13 cellular contexts compared by ENCODE assay signal in genomic region chrX:77742788-77743476, GRCh38. TPM values are rescaled to one million over a fixed set of nuclear protein-coding genes. Genes with fewer than 3 reads are reported as not detected.
A peak's percentile ranks its signal among the peaks of the same experiment; 100 is the strongest.
DNase-seq lines count a peak whose midpoint lies in the region; ATAC-seq and TF ChIP-seq lines count a peak whose summit lies in the region.
"Had no signal": no experiment of that assay in that cellular context is flagged by ENCODE, and none has a peak within 500 bp of the region (broad histone marks: within the 10 kb centered on the region; RNA-seq: fewer than 3 reads in every experiment).

No MANE protein-coding gene starts in this region.

- H3K36me3 ChIP-seq in skeletal muscle tissue (ENCODE audit: control insufficient read depth in 3 of 3, insufficient read depth in 3 of 3, low read length in 3 of 3) (no peaks in the 10 kb centered on the region), A673 (ENCODE audit: insufficient read depth, low read length, poor library complexity, severe bottlenecking) (no peaks in the 10 kb centered on the region)

- peaks cover 53% of the 10 kb centered on the region for H3K4me1 Mint-ChIP-seq in activated naive CD8-positive, alpha-beta T cell treated with anti-CD3 and anti-CD28 coated beads for 36 hours

- H3K27me3 Mint-ChIP-seq in activated naive CD8-positive, alpha-beta T cell treated with anti-CD3 and anti-CD28 coated beads for 36 hours: no peaks in the 10 kb centered on the region

- peak overlapping the region; percentile 15 for H3K27ac ChIP-seq in skeletal muscle tissue (ENCODE audit: low read depth, low read length)
- no peak overlapping the region for H3K27ac ChIP-seq in A673 (ENCODE audit: low read depth, low read length, poor library complexity, severe bottlenecking)

- intact Hi-C loops in left ventricle myocardium superior (cut with micrococcal nuclease): no loop called here
- intact Hi-C loops in A673 (cut with micrococcal nuclease; ENCODE audit: unreplicated experiment): no loop called here

- ATAC-seq in left ventricle myocardium superior: peak; percentile 96
- ATAC-seq in HG03097 (IDR thresholded peaks at IDR 0.05; ENCODE audit: low FRiP score, unreplicated experiment): no peak
- ATAC-seq: K562 had no signal

- CTCF ChIA-PET in A673 (lab: Charles Lee): no interaction called here

- no peak overlapping the region for H3K4me3 Mint-ChIP-seq in activated naive CD8-positive, alpha-beta T cell treated with anti-CD3 and anti-CD28 coated beads for 36 hours
- H3K4me3 Mint-ChIP-seq: neural crest cell had no signal

- H3K36me3 Mint-ChIP-seq in activated naive CD8-positive, alpha-beta T cell treated with anti-CD3 and anti-CD28 coated beads for 36 hours: peaks cover 8% of the 10 kb centered on the region

- H3K9ac ChIP-seq in skeletal muscle tissue (ENCODE audit: low read depth in 1 of 3, low read length in 3 of 3): no peak overlapping the region

- H3K9me3 ChIP-seq in skeletal muscle tissue (ENCODE audit: control insufficient read depth in 3 of 3, low read length in 3 of 3): no peaks in the 10 kb centered on the region
- no peaks in the 10 kb centered on the region for H3K9me3 ChIP-seq in A673 (ENCODE audit: low read depth, low read length, poor library complexity, severe bottlenecking)

- DNase-seq in GM03348 (ENCODE audit: low spot score) (peak; percentile 34), left ventricle myocardium superior (peak; percentile 53), NCI-H1417 treated with DMSO at 0.1 percent for 48 hours (lab: John Stamatoyannopoulos, UW) (no peak), A673 (ENCODE audit: low spot score) (no peak), NCI-H2227 (lab: John Stamatoyannopoulos, UW; ENCODE audit: unreplicated experiment) (no peak)
- DNase-seq in activated naive CD8-positive, alpha-beta T cell treated with anti-CD3 and anti-CD28 coated beads for 36 hours: no peak
- DNase-seq: NCI-H2081; stimulated activated naive CD4-positive, alpha-beta T cell treated with Interleukin-2 at 50 U/mL for 16 hours had no signal

- H3K4me3 ChIP-seq in skeletal muscle tissue (ENCODE audit: low read length in 3 of 3): peak overlapping the region in 1 of 3 donors; percentile 30
- no peak overlapping the region for H3K4me3 ChIP-seq in A673 (ENCODE audit: low read depth, low read length, poor library complexity, severe bottlenecking)
- H3K4me3 ChIP-seq: GM12878, K562 had no signal

- H3K9me3 Mint-ChIP-seq in activated naive CD8-positive, alpha-beta T cell treated with anti-CD3 and anti-CD28 coated beads for 36 hours: peaks cover 1% of the 10 kb centered on the region

- no peak for TF ChIP-seq CTCF in A673 (conservative IDR thresholded peaks at IDR 0.05; ENCODE audit: low read depth, low read length)

- H3K27me3 ChIP-seq in skeletal muscle tissue (ENCODE audit: control insufficient read depth in 3 of 3, insufficient read depth in 3 of 3, low read length in 3 of 3) (no peaks in the 10 kb centered on the region), A673 (replicated peaks; ENCODE audit: insufficient read depth, low read depth, low read length, poor library complexity) (no peaks in the 10 kb centered on the region)

- POLR2A ChIA-PET in A673 (lab: Charles Lee; ENCODE audit: low non-redundant PET): no interaction called here

- peak overlapping the region; percentile 48 for H3K27ac Mint-ChIP-seq in activated naive CD8-positive, alpha-beta T cell treated with anti-CD3 and anti-CD28 coated beads for 36 hours

- BruUV-seq in A673 (replicated peaks; lab: Mats Ljungman, UMichigan): no TSS peak

- H3K4me1 ChIP-seq in skeletal muscle tissue (ENCODE audit: control insufficient read depth in 3 of 3, insufficient read depth in 3 of 3, low read length in 3 of 3): peaks cover 18% of the 10 kb centered on the region in 3 donors
- H3K4me1 ChIP-seq in A673 (ENCODE audit: insufficient read depth, low read length, poor library complexity, severe bottlenecking): peaks cover 3% of the 10 kb centered on the region

RNA-seq across cellular contexts. Expression of gene ATRX, which starts 43.1 kb away (rescaled TPM):
- total RNA-seq in activated naive CD8-positive, alpha-beta T cell treated with anti-CD3 and anti-CD28 coated beads for 36 hours: 10 to 100 TPM; 51.5 to 56.1 TPM
- 87.8 TPM for total RNA-seq in left ventricle myocardium superior
- 77.2 TPM for total RNA-seq in skeletal muscle tissue
- 101 and 112 TPM in 2 replicates for total RNA-seq in A673 (2021)

Comparison
In these comparisons a context has a peak if more than half of its experiments do, and no peak if none do; other contexts are left out.
1. DNase-seq: peak in GM03348 (single experiment) and left ventricle myocardium superior (single experiment); none in activated naive CD8-positive, alpha-beta T cell treated with anti-CD3 and anti-CD28 coated beads for 36 hours (single experiment), NCI-H1417 treated with DMSO at 0.1 percent for 48 hours (single experiment), A673 (single experiment) and NCI-H2227 (single experiment).